ENCODE assay signal across 19 cellular contexts in genomic region chr22:37122598-37123180, GRCh38. TPM values are rescaled to one million over a fixed set of nuclear protein-coding genes. Genes with fewer than 3 reads are reported as not detected.
DNase-seq lines count a peak whose midpoint lies in the region; ATAC-seq and TF ChIP-seq lines count a peak whose summit lies in the region.
"Had no signal": no experiment of that assay in that cellular context is flagged by ENCODE, and none has a peak within 500 bp of the region (broad histone marks: within the 10 kb centered on the region; RNA-seq: fewer than 3 reads in every experiment).

No MANE protein-coding gene starts in this region.

- intact Hi-C loops in thyroid gland (cut with DNase I) = no loop called here

- TF ChIP-seq CTCF in thyroid gland (IDR thresholded peaks at IDR 0.05) (peak in 1 of 6 experiments; percentile 2), WERI-Rb-1 (IDR thresholded peaks at IDR 0.05; ENCODE audit: low read depth, low read length) (no peak)

- H3K36me3 ChIP-seq in esophagus (ENCODE audit: control insufficient read depth in 2 of 2, insufficient read depth in 2 of 2, low read length in 1 of 2) (no peaks in the 10 kb centered on the region), thyroid gland (no peaks in the 10 kb centered on the region), WERI-Rb-1 (no peaks in the 10 kb centered on the region)
- H3K36me3 ChIP-seq: uterus had no signal

- H3K36me3 Mint-ChIP-seq in activated naive CD4-positive, alpha-beta T cell treated with anti-CD3 and anti-CD28 coated beads, Interleukin-2, amount 50 U/mL, for 24 hours = peaks cover 11% of the 10 kb centered on the region
- H3K36me3 Mint-ChIP-seq in T-helper 17 cell (ENCODE audit: low read depth) = no peaks in the 10 kb centered on the region

- ATAC-seq in T-helper 17 cell = no peak

- H3K4me3 ChIP-seq in esophagus (ENCODE audit: low read depth in 1 of 2, low read length in 2 of 2) (no peak overlapping the region), thyroid gland (replicated peaks in 1 of 3) (no peak overlapping the region), WERI-Rb-1 (ENCODE audit: low read depth, low read length) (no peak overlapping the region)
- H3K4me3 ChIP-seq: uterus had no signal

- peak overlapping the region; percentile 100 for H3K27ac Mint-ChIP-seq in activated naive CD4-positive, alpha-beta T cell treated with anti-CD3 and anti-CD28 coated beads, Interleukin-2, amount 50 U/mL, for 24 hours
- H3K27ac Mint-ChIP-seq in T-helper 17 cell = peak overlapping the region; percentile 100
- H3K27ac Mint-ChIP-seq: progenitor cell of endocrine pancreas had no signal

- DNase-seq in activated naive CD4-positive, alpha-beta T cell treated with Interleukin-2 at 50 U/mL for 16 hours = no peak
- DNase-seq in T-helper 17 cell (no peak), thyroid gland (peak; percentile 73 to 85), COR-L47 (lab: John Stamatoyannopoulos, UW) (no peak), WERI-Rb-1 (no peak)
- DNase-seq in central memory CD4-positive, alpha-beta T cell = no peak
- DNase-seq: anterior cingulate cortex, DMS79, NCI-H1417 treated with DMSO at 0.1 percent for 48 hours, T1000, uterus had no signal

- 90 to 92% methylated on average over 3 of the region's 3 CpGs for whole genome bisulfite sequencing in esophagus, 2 donors
- 30 to 34% methylated on average over 3 of the region's 3 CpGs for WGBS in thyroid gland, 2 donors

- H3K4me1 Mint-ChIP-seq in activated naive CD4-positive, alpha-beta T cell treated with anti-CD3 and anti-CD28 coated beads, Interleukin-2, amount 50 U/mL, for 24 hours = peaks cover 76% of the 10 kb centered on the region
- peaks cover 50% of the 10 kb centered on the region for H3K4me1 Mint-ChIP-seq in T-helper 17 cell

- no peak for TF ChIP-seq POLR2A in thyroid gland (IDR thresholded peaks at IDR 0.05)

- H3K27me3 ChIP-seq in esophagus (ENCODE audit: control insufficient read depth in 1 of 2, insufficient read depth in 2 of 2, low read length in 2 of 2) (no peaks in the 10 kb centered on the region), thyroid gland (no peaks in the 10 kb centered on the region), WERI-Rb-1 (ENCODE audit: insufficient read depth, low read depth, severe bottlenecking) (no peaks in the 10 kb centered on the region)
- H3K27me3 ChIP-seq: uterus had no signal

- H3K4me1 ChIP-seq in esophagus (ENCODE audit: control insufficient read depth in 2 of 2, insufficient read depth in 2 of 2, low read length in 1 of 2) = peaks cover 0 to 8% of the 10 kb centered on the region in 2 donors
- H3K4me1 ChIP-seq in thyroid gland = peaks cover 9 to 22% of the 10 kb centered on the region in 2 donors
- H3K4me1 ChIP-seq: uterus had no signal

- H3K4me3 Mint-ChIP-seq in activated naive CD4-positive, alpha-beta T cell treated with anti-CD3 and anti-CD28 coated beads, Interleukin-2, amount 50 U/mL, for 24 hours = peak overlapping the region; percentile 86
- peak overlapping the region; percentile 89 for H3K4me3 Mint-ChIP-seq in T-helper 17 cell

- no peaks in the 10 kb centered on the region for H3K9me3 ChIP-seq in T-helper 17 cell (ENCODE audit: control insufficient read depth, low read length, poor library complexity, severe bottlenecking)
- H3K9me3 ChIP-seq in esophagus (ENCODE audit: control insufficient read depth in 2 of 2, insufficient read depth in 1 of 2, low read depth in 1 of 2, low read length in 1 of 2) = no peaks in the 10 kb centered on the region
- no peaks in the 10 kb centered on the region for H3K9me3 ChIP-seq in thyroid gland
- H3K9me3 ChIP-seq in WERI-Rb-1 (ENCODE audit: severe bottlenecking) = no peaks in the 10 kb centered on the region
- H3K9me3 ChIP-seq: uterus had no signal

- H3K9me3 Mint-ChIP-seq in activated naive CD4-positive, alpha-beta T cell treated with anti-CD3 and anti-CD28 coated beads, Interleukin-2, amount 50 U/mL, for 24 hours = no peaks in the 10 kb centered on the region

- H3K27me3 Mint-ChIP-seq in activated naive CD4-positive, alpha-beta T cell treated with anti-CD3 and anti-CD28 coated beads, Interleukin-2, amount 50 U/mL, for 24 hours = no peaks in the 10 kb centered on the region
- no peaks in the 10 kb centered on the region for H3K27me3 Mint-ChIP-seq in T-helper 17 cell

- peak overlapping the region; percentile 0 to 52 for H3K27ac ChIP-seq in esophagus (ENCODE audit: low read depth in 2 of 2, low read length in 1 of 2)
- H3K27ac ChIP-seq in thyroid gland = peak overlapping the region in 2 of 3 donors; percentile 50 to 71
- no peak overlapping the region for H3K27ac ChIP-seq in WERI-Rb-1
- H3K27ac ChIP-seq: uterus had no signal

RNA-seq across cellular contexts. Expression of gene TMPRSS6, which starts 13.2 kb away (rescaled TPM):
- total RNA-seq in T-helper 17 cell (under 1 TPM; 0.31 to 0.92 TPM), thyroid gland (under 1 TPM in 1 of 4 donors, not detected in 3; 0.50 TPM)
- under 1 TPM; 0.04 to 0.05 TPM for polyA plus RNA-seq in esophagus
- total RNA-seq: dermis microvascular lymphatic vessel endothelial cell, fibroblast of villous mesenchyme, IMR-90, NCI-H460, RPMI7951, uterus had no signal
- polyA plus RNA-seq: IMR-90 had no signal

RNA-seq across cellular contexts. Expression of gene IL2RB, which starts 27.0 kb away (rescaled TPM):
- total RNA-seq in T-helper 17 cell (100 to 1,000 TPM in 1 of 2 donors, 10 to 100 TPM in 1; 76.4 to 107 TPM), thyroid gland (1 to 10 TPM in 1 of 4 donors, under 1 TPM in 3; 0.11 to 1.7 (median 0.73) TPM)
- 1 to 10 TPM in 1 of 2 donors, under 1 TPM in 1; 0.65 to 1.2 TPM for polyA plus RNA-seq in esophagus
- total RNA-seq: dermis microvascular lymphatic vessel endothelial cell, IMR-90, NCI-H460, progenitor cell of endocrine pancreas, RPMI7951 had no signal

Comparison
In these comparisons a context has a peak if more than half of its experiments do, and no peak if none do; other contexts are left out.
1. DNase-seq: peak in thyroid gland (2 of 2); none in activated naive CD4-positive, alpha-beta T cell treated with Interleukin-2 at 50 U/mL for 16 hours (single experiment), T-helper 17 cell (0 of 3), COR-L47 (single experiment), WERI-Rb-1 (single experiment) and central memory CD4-positive, alpha-beta T cell (single experiment).
2. RNA of gene IL2RB, which starts 27.0 kb away (total RNA-seq): 76.4 to 107 TPM in T-helper 17 cell; 0.11 to 1.7 TPM in thyroid gland; every median in the first group is over 10 times any median in the second.